Comparison of ENCODE assay signal across 19 cellular contexts in the genomic region with DNA sequence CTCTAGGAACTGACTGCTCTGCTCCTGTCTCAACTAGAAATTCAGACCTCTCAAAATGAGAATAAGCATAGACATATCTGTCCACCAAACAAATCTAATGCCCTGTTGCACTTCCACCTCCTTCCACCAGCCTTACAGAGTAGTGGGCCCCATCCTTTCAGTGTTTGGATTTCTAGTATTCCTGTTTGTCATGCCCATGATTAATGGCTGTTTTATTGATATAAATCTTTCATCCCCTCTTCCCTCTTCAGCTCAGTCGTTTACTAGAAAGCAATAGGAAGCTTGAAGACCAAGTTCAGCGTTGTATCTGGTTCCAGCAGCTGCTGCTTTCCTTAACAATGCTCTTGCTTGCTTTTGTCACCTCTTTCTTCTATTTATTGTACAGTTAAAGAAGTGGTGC.
"Had no signal": no experiment of that assay in that cellular context is flagged by ENCODE, and none has a peak within 500 bp of the region (broad histone marks: within the 10 kb centered on the region; RNA-seq: fewer than 3 reads in every experiment).

No MANE protein-coding gene starts in this region.

- H3K36me3 ChIP-seq: ovary had no signal

- H3K27me3 Mint-ChIP-seq: naive thymus-derived CD4-positive, alpha-beta T cell had no signal

- DNase-seq: effector CD4-positive, alpha-beta T cell; heart left ventricle; hippocampal formation; left colon; left ventricle myocardium superior; mesenchymal stem cell; midbrain; naive thymus-derived CD4-positive, alpha-beta T cell; nephron progenitor cell; ovary; right cardiac atrium; small intestine; stimulated activated CD4-positive, alpha-beta T cell treated with anti-CD3 and anti-CD28 coated beads, Interleukin-12 subunit alpha, Interleukin-12 subunit beta, amount 100 ng/mL, for 4 hours; stimulated activated CD4-positive, alpha-beta T cell treated with anti-CD3 and anti-CD28 coated beads, Interleukin-2, amount 100 ng/mL, for 48 hours; stimulated activated naive CD4-positive, alpha-beta T cell treated with Interleukin-2 at 50 U/mL for 16 hours had no signal

- H3K27ac Mint-ChIP-seq: nephron progenitor cell had no signal

- H3K4me3 Mint-ChIP-seq: naive thymus-derived CD4-positive, alpha-beta T cell; nephron progenitor cell had no signal

- H3K27me3 ChIP-seq: heart left ventricle, ovary had no signal

- ATAC-seq: esophagus mucosa; heart left ventricle; left colon; left ventricle myocardium superior; naive thymus-derived CD4-positive, alpha-beta T cell; right cardiac atrium had no signal

- H3K27ac ChIP-seq: coronary artery, heart left ventricle, ovary had no signal

- H3K9me3 Mint-ChIP-seq: naive thymus-derived CD4-positive, alpha-beta T cell had no signal

- FAIRE-seq: frontal cortex, small intestine had no signal

- H3K4me1 ChIP-seq: heart left ventricle had no signal

- H3K4me3 ChIP-seq: coronary artery, heart left ventricle, lung, ovary had no signal

- H3K9me3 ChIP-seq: heart left ventricle, ovary had no signal

- H3K4me1 Mint-ChIP-seq: naive thymus-derived CD4-positive, alpha-beta T cell had no signal
